ENCODE assay signal across 1 cellular context in the genomic region with DNA sequence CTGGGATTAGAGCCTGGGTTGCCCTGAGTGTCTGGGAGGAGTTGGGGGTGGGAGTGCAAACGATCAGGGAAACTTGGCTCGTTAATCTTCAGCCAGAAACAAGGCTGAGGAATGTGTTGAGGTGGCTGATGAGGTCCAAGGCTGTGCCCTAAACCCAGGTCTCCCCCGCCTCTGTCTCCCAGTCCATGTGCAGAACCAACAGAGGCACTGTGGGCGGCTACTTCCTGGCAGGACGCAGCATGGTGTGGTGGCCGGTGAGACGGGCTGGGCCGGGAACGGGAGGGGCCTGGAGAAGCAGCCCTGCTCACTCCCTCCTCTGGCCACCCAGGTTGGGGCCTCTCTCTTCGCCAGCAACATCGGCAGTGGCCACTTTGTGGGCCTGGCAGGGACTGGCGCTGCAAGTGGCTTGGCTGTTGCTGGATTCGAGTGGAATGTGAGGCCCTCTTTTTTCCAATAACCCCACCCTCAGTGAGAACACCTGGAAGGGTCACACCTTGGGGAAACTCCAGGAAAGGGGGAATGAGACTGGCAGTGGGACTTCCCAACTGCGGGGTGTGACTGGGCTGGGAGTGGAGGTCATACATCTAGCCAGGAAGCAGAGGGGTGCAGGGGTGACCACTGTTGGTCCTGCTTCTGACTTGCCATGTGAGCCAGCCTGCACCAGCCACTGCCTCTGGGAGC.
TF ChIP-seq lines count a peak whose summit lies in the region.

No MANE protein-coding gene starts in this region.

TF ChIP-seq in HepG2, 621 proteins besides CTCF, POLR2A, EP300 and RAD21 (continued from another document and continues in another):
- TF ChIP-seq, protein P1, sequence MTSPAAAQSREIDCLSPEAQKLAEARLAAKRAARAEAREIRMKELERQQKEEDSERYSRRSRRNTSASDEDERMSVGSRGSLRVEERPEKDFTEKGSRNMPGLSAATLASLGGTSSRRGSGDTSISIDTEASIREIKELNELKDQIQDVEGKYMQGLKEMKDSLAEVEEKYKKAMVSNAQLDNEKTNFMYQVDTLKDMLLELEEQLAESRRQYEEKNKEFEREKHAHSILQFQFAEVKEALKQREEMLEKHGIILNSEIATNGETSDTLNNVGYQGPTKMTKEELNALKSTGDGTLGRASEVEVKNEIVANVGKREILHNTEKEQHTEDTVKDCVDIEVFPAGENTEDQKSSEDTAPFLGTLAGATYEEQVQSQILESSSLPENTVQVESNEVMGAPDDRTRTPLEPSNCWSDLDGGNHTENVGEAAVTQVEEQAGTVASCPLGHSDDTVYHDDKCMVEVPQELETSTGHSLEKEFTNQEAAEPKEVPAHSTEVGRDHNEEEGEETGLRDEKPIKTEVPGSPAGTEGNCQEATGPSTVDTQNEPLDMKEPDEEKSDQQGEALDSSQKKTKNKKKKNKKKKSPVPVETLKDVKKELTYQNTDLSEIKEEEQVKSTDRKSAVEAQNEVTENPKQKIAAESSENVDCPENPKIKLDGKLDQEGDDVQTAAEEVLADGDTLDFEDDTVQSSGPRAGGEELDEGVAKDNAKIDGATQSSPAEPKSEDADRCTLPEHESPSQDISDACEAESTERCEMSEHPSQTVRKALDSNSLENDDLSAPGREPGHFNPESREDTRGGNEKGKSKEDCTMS (CRISPR knock-in tag; conservative IDR thresholded peaks at IDR 0.05): no peak
- TF ChIP-seq EZH2 (conservative IDR thresholded peaks at IDR 0.05; ENCODE audit: low read depth, low read length) (no peak), NFATC3 (CRISPR knock-in tag; IDR thresholded peaks at IDR 0.05) (no peak), ZZZ3 (CRISPR knock-in tag; IDR thresholded peaks at IDR 0.05; ENCODE audit: borderline replicate concordance) (no peak), ZNF878 (CRISPR knock-in tag; IDR thresholded peaks at IDR 0.05) (no peak), HNF1B (CRISPR knock-in tag; IDR thresholded peaks at IDR 0.05) (peak; percentile 77), ZNF530 (CRISPR knock-in tag; IDR thresholded peaks at IDR 0.05; ENCODE audit: low read depth) (no peak), SAP130 (CRISPR knock-in tag; IDR thresholded peaks at IDR 0.05; ENCODE audit: low read depth) (peak; percentile 94), MAFK (conservative IDR thresholded peaks at IDR 0.05 in 1 of 2, IDR thresholded peaks at IDR 0.05 in 1 of 2; ENCODE audit: low read length in 2 of 2) (no peak), CC2D1A (CRISPR knock-in tag; IDR thresholded peaks at IDR 0.05) (no peak), PRDM15 (CRISPR knock-in tag; IDR thresholded peaks at IDR 0.05) (no peak; the same call in 1 of the 2 replicates), EED (CRISPR knock-in tag; IDR thresholded peaks at IDR 0.05) (no peak; the same call in 1 of the 2 replicates), ZNF431 (CRISPR knock-in tag; IDR thresholded peaks at IDR 0.05; ENCODE audit: borderline replicate concordance, low read depth) (no peak), ZNF205 (CRISPR knock-in tag; IDR thresholded peaks at IDR 0.05) (peak; percentile 66), KLF9 (CRISPR knock-in tag; IDR thresholded peaks at IDR 0.05; ENCODE audit: low read depth) (no peak), PATZ1 (CRISPR knock-in tag; IDR thresholded peaks at IDR 0.05) (peak; percentile 84), ZFP36L1 (CRISPR knock-in tag; IDR thresholded peaks at IDR 0.05) (no peak), SRSF9 (IDR thresholded peaks at IDR 0.05; ENCODE audit: borderline replicate concordance, insufficient read depth, low read depth, low read length, poor library complexity, severe bottlenecking) (no peak), TRAFD1 (CRISPR knock-in tag; IDR thresholded peaks at IDR 0.05; ENCODE audit: borderline replicate concordance) (no peak), NR3C1 (CRISPR knock-in tag; IDR thresholded peaks at IDR 0.05) (no peak), TCF7L2 (IDR thresholded peaks at IDR 0.05; ENCODE audit: low read depth, low read length) (no peak), PCBP2 (optimal IDR thresholded peaks at IDR 0.05; ENCODE audit: low read depth, low read length, poor library complexity, severe bottlenecking) (no peak), XRCC5 (optimal IDR thresholded peaks at IDR 0.05; ENCODE audit: low read length) (no peak), ETV5 (CRISPR knock-in tag; IDR thresholded peaks at IDR 0.05; ENCODE audit: borderline replicate concordance) (peak; percentile 73), MAF1 (CRISPR knock-in tag; IDR thresholded peaks at IDR 0.05; ENCODE audit: borderline replicate concordance) (no peak), ZNF251 (CRISPR knock-in tag; IDR thresholded peaks at IDR 0.05) (peak; percentile 35; the same call in 1 of the 2 replicates), DDIT3 (CRISPR knock-in tag; IDR thresholded peaks at IDR 0.05) (no peak), POLR2G (IDR thresholded peaks at IDR 0.05; ENCODE audit: low read depth, low read length) (peak; percentile 66), ZNF337 (CRISPR knock-in tag; IDR thresholded peaks at IDR 0.05; ENCODE audit: borderline replicate concordance, low read depth) (peak; percentile 77; the same call in 1 of the 2 replicates), ZNF674 (CRISPR knock-in tag; IDR thresholded peaks at IDR 0.05; ENCODE audit: low read depth) (no peak), HOXA3 (CRISPR knock-in tag; IDR thresholded peaks at IDR 0.05) (peak; percentile 78), NAIF1 (CRISPR knock-in tag; IDR thresholded peaks at IDR 0.05; ENCODE audit: borderline replicate concordance) (no peak), RBM22 (optimal IDR thresholded peaks at IDR 0.05; ENCODE audit: low read length) (no peak), TRIM24 (CRISPR knock-in tag; IDR thresholded peaks at IDR 0.05) (no peak), HIC2 (CRISPR knock-in tag; IDR thresholded peaks at IDR 0.05; ENCODE audit: low read depth) (peak; percentile 52; the same call in 1 of the 2 replicates), ZNF839 (CRISPR knock-in tag; IDR thresholded peaks at IDR 0.05; ENCODE audit: borderline replicate concordance) (0 out of 2 replicates have a peak, but pooled peaks have one; percentile 32), RORA (CRISPR knock-in tag; IDR thresholded peaks at IDR 0.05) (no peak), ZNF672 (CRISPR knock-in tag; IDR thresholded peaks at IDR 0.05) (no peak), BRCA1 (CRISPR knock-in tag; IDR thresholded peaks at IDR 0.05) (peak; percentile 73; the same call in 1 of the 2 replicates), ZFP36L2 (CRISPR knock-in tag; IDR thresholded peaks at IDR 0.05) (no peak)
- TF ChIP-seq, protein P2, sequence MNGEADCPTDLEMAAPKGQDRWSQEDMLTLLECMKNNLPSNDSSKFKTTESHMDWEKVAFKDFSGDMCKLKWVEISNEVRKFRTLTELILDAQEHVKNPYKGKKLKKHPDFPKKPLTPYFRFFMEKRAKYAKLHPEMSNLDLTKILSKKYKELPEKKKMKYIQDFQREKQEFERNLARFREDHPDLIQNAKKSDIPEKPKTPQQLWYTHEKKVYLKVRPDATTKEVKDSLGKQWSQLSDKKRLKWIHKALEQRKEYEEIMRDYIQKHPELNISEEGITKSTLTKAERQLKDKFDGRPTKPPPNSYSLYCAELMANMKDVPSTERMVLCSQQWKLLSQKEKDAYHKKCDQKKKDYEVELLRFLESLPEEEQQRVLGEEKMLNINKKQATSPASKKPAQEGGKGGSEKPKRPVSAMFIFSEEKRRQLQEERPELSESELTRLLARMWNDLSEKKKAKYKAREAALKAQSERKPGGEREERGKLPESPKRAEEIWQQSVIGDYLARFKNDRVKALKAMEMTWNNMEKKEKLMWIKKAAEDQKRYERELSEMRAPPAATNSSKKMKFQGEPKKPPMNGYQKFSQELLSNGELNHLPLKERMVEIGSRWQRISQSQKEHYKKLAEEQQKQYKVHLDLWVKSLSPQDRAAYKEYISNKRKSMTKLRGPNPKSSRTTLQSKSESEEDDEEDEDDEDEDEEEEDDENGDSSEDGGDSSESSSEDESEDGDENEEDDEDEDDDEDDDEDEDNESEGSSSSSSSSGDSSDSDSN (CRISPR knock-in tag; IDR thresholded peaks at IDR 0.05): peak; percentile 87
- TF ChIP-seq, protein P3, sequence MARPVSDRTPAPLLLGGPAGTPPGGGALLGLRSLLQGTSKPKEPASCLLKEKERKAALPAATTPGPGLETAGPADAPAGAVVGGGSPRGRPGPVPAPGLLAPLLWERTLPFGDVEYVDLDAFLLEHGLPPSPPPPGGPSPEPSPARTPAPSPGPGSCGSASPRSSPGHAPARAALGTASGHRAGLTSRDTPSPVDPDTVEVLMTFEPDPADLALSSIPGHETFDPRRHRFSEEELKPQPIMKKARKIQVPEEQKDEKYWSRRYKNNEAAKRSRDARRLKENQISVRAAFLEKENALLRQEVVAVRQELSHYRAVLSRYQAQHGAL (CRISPR knock-in tag; IDR thresholded peaks at IDR 0.05; ENCODE audit: not compliant biosample characterization): no peak
